9 cellular contexts compared by ENCODE assay signal in the genomic region with DNA sequence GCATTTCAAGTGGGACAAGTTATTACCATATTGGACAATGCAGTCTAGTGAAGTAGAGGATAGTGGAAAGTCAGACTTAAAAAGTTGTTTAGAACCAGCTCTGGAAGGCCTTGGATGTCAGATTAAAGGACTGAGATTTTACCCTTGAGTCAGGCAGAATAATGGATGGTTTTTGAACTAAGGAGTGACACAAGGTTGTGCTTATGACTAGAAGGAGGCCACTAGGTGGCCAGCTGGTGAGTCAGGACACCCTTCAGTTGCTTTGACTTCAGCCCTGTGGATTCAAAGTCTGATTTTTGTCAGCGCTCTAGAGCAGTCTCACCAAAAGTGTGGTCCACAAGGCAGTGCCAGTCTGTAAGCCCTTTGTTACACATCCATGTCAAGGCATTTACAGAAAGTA. TPM values are rescaled to one million over a fixed set of nuclear protein-coding genes. Genes with fewer than 3 reads are reported as not detected.
DNase-seq lines count a peak whose midpoint lies in the region; ATAC-seq, FAIRE-seq and TF ChIP-seq lines count a peak whose summit lies in the region.
"Had no signal": no experiment of that assay in that cellular context is flagged by ENCODE, and none has a peak within 500 bp of the region (broad histone marks: within the 10 kb centered on the region; RNA-seq: fewer than 3 reads in every experiment).

No MANE protein-coding gene starts in this region.

- POLR2A ChIA-PET in endothelial cell of umbilical vein (lab: Charles Lee): no interaction called here

- TF ChIP-seq CTCF in BE2C (IDR thresholded peaks at IDR 0.05; ENCODE audit: low read depth, low read length) (peak; percentile 63), GM13976 (IDR thresholded peaks at IDR 0.05; ENCODE audit: borderline replicate concordance, control extremely low read depth, extremely low read depth, insufficient read depth, missing control alignments) (peak; percentile 42), endothelial cell of umbilical vein (IDR thresholded peaks at IDR 0.05; ENCODE audit: extremely low read depth in 1 of 2, insufficient read depth in 1 of 2, low read depth in 1 of 2, low read length in 2 of 2) (peak; percentile 50 to 55), gastrocnemius medialis (IDR thresholded peaks at IDR 0.05 in 4 of 5, conservative IDR thresholded peaks at IDR 0.05 in 1 of 5) (no peak)

- dilution Hi-C loops in endothelial cell of umbilical vein (cut with MboI; ENCODE audit: extremely low pct_ligation_motif_present, low sequenced_read_pairs): no loop called here

- H3K4me1 ChIP-seq in BE2C: no peaks in the 10 kb centered on the region
- H3K4me1 ChIP-seq in endothelial cell of umbilical vein (ENCODE audit: control insufficient read depth, extremely low read depth, insufficient read depth, low read length): peaks cover 16% of the 10 kb centered on the region
- no peaks in the 10 kb centered on the region for H3K4me1 ChIP-seq in aorta (ENCODE audit: control insufficient read depth in 1 of 2, insufficient read depth in 2 of 2, low read length in 2 of 2)
- H3K4me1 ChIP-seq in gastrocnemius medialis: peaks cover 13 to 16% of the 10 kb centered on the region in 2 donors

- H3K27ac ChIP-seq in endothelial cell of umbilical vein (ENCODE audit: insufficient read depth, low read depth, low read length) (no peak overlapping the region), aorta (ENCODE audit: low read depth in 1 of 2, low read length in 2 of 2) (no peak overlapping the region), gastrocnemius medialis (no peak overlapping the region)

- H3K27me3 ChIP-seq in BE2C (no peaks in the 10 kb centered on the region), endothelial cell of umbilical vein (ENCODE audit: control insufficient read depth in 2 of 2, insufficient read depth in 2 of 2, low read length in 2 of 2) (no peaks in the 10 kb centered on the region), aorta (ENCODE audit: control insufficient read depth in 1 of 2, insufficient read depth in 2 of 2, low read length in 1 of 2) (no peaks in the 10 kb centered on the region), gastrocnemius medialis (no peaks in the 10 kb centered on the region)

- H3K9me3 ChIP-seq in BE2C (no peaks in the 10 kb centered on the region), endothelial cell of umbilical vein (replicated peaks; ENCODE audit: control insufficient read depth, insufficient read depth, low read length) (no peaks in the 10 kb centered on the region), aorta (ENCODE audit: control insufficient read depth, low read length) (no peaks in the 10 kb centered on the region), gastrocnemius medialis (no peaks in the 10 kb centered on the region)

- 85 to 96% methylated on average over 1 of the region's 1 CpG for WGBS in aorta, 2 donors

- no peaks in the 10 kb centered on the region for H3K9me1 ChIP-seq in endothelial cell of umbilical vein (replicated peaks; ENCODE audit: control insufficient read depth, extremely low read depth, insufficient read depth, low read length)

- no peak overlapping the region for H2AFZ ChIP-seq in endothelial cell of umbilical vein (ENCODE audit: low read depth, low read length)

- CTCF ChIA-PET in endothelial cell of umbilical vein (lab: Charles Lee): interaction anchor here (0.8 kb wide), 1 partner anchor 518 kb away, joined by 3 read pairs; no protein-coding TSS in a partner anchor

- FAIRE-seq in endothelial cell of umbilical vein (lab: Jason Lieb, UNC): peak; percentile 59
- FAIRE-seq: islet of Langerhans had no signal

- intact Hi-C loops in endothelial cell of umbilical vein (cut with micrococcal nuclease) (loop anchor here (1.0 to 10.0 kb wide), 4 partner anchors 65 to 1484 kb away; a partner anchor contains a TSS), aorta (cut with DNase I) (loop anchor here in 1 of 2 donors (10.0 kb wide), 1 partner anchor 326 kb away; a partner anchor contains a TSS), gastrocnemius medialis (cut with DNase I; ENCODE audit: low total_unique reads) (loop anchor here (10.0 kb wide), 1 partner anchor 406 kb away; a partner anchor contains a TSS)

- no peak overlapping the region for H3K4me2 ChIP-seq in endothelial cell of umbilical vein (ENCODE audit: insufficient read depth, low read length)

- H3K9ac ChIP-seq in endothelial cell of umbilical vein (replicated peaks; ENCODE audit: extremely low read depth, insufficient read depth, low read length): no peak overlapping the region

- DNase-seq in BE2C (peak; percentile 40), GM13976 (ENCODE audit: low spot score) (peak; percentile 42), RKO (ENCODE audit: low spot score) (peak; percentile 89), endothelial cell of umbilical vein (ENCODE audit: low read depth, low spot score) (peak; percentile 41), aorta (no peak), gastrocnemius medialis (no peak), NCI-H128 (lab: John Stamatoyannopoulos, UW; ENCODE audit: unreplicated experiment) (no peak)

- ATAC-seq in aorta (ENCODE audit: low FRiP score): no peak
- ATAC-seq in HG03457 (IDR thresholded peaks at IDR 0.05; ENCODE audit: unreplicated experiment): no peak
- no peak for ATAC-seq in gastrocnemius medialis

- H3K36me3 ChIP-seq in BE2C (peaks cover 66% of the 10 kb centered on the region), endothelial cell of umbilical vein (ENCODE audit: control insufficient read depth in 2 of 2, extremely low read depth in 1 of 2, insufficient read depth in 2 of 2, low read length in 2 of 2) (peaks cover 0 to 7% of the 10 kb centered on the region in 2 experiments), aorta (ENCODE audit: control insufficient read depth in 1 of 2, insufficient read depth in 2 of 2, low read length in 1 of 2) (no peaks in the 10 kb centered on the region), gastrocnemius medialis (peaks cover 0 to 9% of the 10 kb centered on the region in 2 donors)

- no peak for TF ChIP-seq POLR2A in endothelial cell of umbilical vein (IDR thresholded peaks at IDR 0.05; ENCODE audit: low read depth, low read length)
- TF ChIP-seq POLR2A in gastrocnemius medialis (IDR thresholded peaks at IDR 0.05): no peak

- in situ Hi-C loops in GM13976 (cut with MboI; ENCODE audit: low sequenced_read_pairs, unreplicated experiment) (no loop called here), gastrocnemius medialis (cut with MboI; ENCODE audit: low sequenced_read_pairs in 4 of 4) (loop anchor here in 1 of 4 donors (10.0 kb wide), 1 partner anchor 66 kb away; a partner anchor contains a TSS)

- no peak overlapping the region for H3K4me3 ChIP-seq in BE2C (ENCODE audit: low read depth, low read length)
- no peak overlapping the region for H3K4me3 ChIP-seq in endothelial cell of umbilical vein (replicated peaks in 1 of 3; ENCODE audit: insufficient read depth in 1 of 3, low read depth in 1 of 3, low read length in 3 of 3)
- H3K4me3 ChIP-seq in aorta (ENCODE audit: low read length in 2 of 2): no peak overlapping the region
- no peak overlapping the region for H3K4me3 ChIP-seq in gastrocnemius medialis

- no peaks in the 10 kb centered on the region for H4K20me1 ChIP-seq in endothelial cell of umbilical vein (replicated peaks; ENCODE audit: control insufficient read depth, extremely low read depth, insufficient read depth, low read length)

- BruUV-seq in endothelial cell of umbilical vein (replicated peaks; lab: Mats Ljungman, UMichigan): no TSS peak

- H3K79me2 ChIP-seq in endothelial cell of umbilical vein (ENCODE audit: control insufficient read depth, insufficient read depth, low read length): peaks cover 34% of the 10 kb centered on the region

TF ChIP-seq in endothelial cell of umbilical vein, 7 proteins besides CTCF, POLR2A, EP300 and RAD21:
- TF ChIP-seq GATA2 (IDR thresholded peaks at IDR 0.05; ENCODE audit: insufficient read depth, insufficient read length, low read depth, low read length) (no peak), FOS (IDR thresholded peaks at IDR 0.05; ENCODE audit: borderline replicate concordance, insufficient read depth, low read length) (no peak), POLR2AphosphoS5 (IDR thresholded peaks at IDR 0.05; ENCODE audit: insufficient read depth, low read depth, low read length) (no peak), MYC (IDR thresholded peaks at IDR 0.05; ENCODE audit: low read depth, low read length) (no peak), JUN (IDR thresholded peaks at IDR 0.05; ENCODE audit: borderline replicate concordance, insufficient read depth, insufficient read length, low read depth) (no peak), EZH2 (IDR thresholded peaks at IDR 0.05; ENCODE audit: borderline replicate concordance, low read depth, low read length, severe bottlenecking) (no peak)
- TF ChIP-seq, protein P1, sequence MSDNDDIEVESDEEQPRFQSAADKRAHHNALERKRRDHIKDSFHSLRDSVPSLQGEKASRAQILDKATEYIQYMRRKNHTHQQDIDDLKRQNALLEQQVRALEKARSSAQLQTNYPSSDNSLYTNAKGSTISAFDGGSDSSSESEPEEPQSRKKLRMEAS (IDR thresholded peaks at IDR 0.05; ENCODE audit: insufficient read depth, insufficient read length): no peak

RNA-seq across cellular contexts. Expression of a gene that starts 3.8 kb away (rescaled TPM):
- polyA plus RNA-seq in BE2C (2012; ENCODE audit: insufficient read depth, insufficient read length, low read depth): 10.5 TPM
- total RNA-seq in endothelial cell of umbilical vein: 57.8 and 59.7 TPM in 2 replicates
- 39.7 and 42.3 TPM in 2 replicates for polyA plus RNA-seq in endothelial cell of umbilical vein
- polyA plus RNA-seq in endothelial cell of umbilical vein (2011; cell fraction: cytosol; rRNA removed): 48.0 and 55.2 TPM in 2 replicates
- 56.5 and 67.4 TPM in 2 replicates for polyA plus RNA-seq in endothelial cell of umbilical vein (2011; cell fraction: nucleus; rRNA removed)
- polyA plus RNA-seq in endothelial cell of umbilical vein (2012): 36.9 and 44.5 TPM in 2 replicates
- polyA minus RNA-seq in endothelial cell of umbilical vein: 86.2 and 96.7 TPM in 2 replicates
- 24.8 TPM for polyA minus RNA-seq in endothelial cell of umbilical vein (2011; cell fraction: cytosol; rRNA and poly(A)+ RNA removed)
- polyA minus RNA-seq in endothelial cell of umbilical vein (2011; cell fraction: nucleus; rRNA and poly(A)+ RNA removed): 44.1 and 52.9 TPM in 2 replicates
- total RNA-seq in aorta: 10 to 100 TPM; 14.3 to 18.5 TPM
- polyA plus RNA-seq in aorta: 1 to 10 TPM; 4.0 to 4.5 TPM
- total RNA-seq in gastrocnemius medialis: 10 to 100 TPM in 1 of 4 donors, 1 to 10 TPM in 3; 7.4 to 11.5 (median 8.7) TPM

Comparison
In these comparisons a context has a peak if more than half of its experiments do, and no peak if none do; other contexts are left out.
1. DNase-seq: peak in BE2C (single experiment), GM13976 (single experiment), RKO (single experiment) and endothelial cell of umbilical vein (single experiment); none in aorta (0 of 2), gastrocnemius medialis (0 of 2) and NCI-H128 (single experiment).
2. CTCF ChIP-seq: peak in BE2C (single experiment), GM13976 (single experiment) and endothelial cell of umbilical vein (2 of 2); none in gastrocnemius medialis (0 of 5).